ENCODE assay signal across 29 cellular contexts in genomic region chr6:132475925-132476324, GRCh38.
"Had no signal": no experiment of that assay in that cellular context is flagged by ENCODE, and none has a peak within 500 bp of the region (broad histone marks: within the 10 kb centered on the region; RNA-seq: fewer than 3 reads in every experiment).

No MANE protein-coding gene starts in this region.

- H3K36me3 Mint-ChIP-seq: activated naive CD4-positive, alpha-beta T cell treated with anti-CD3 and anti-CD28 coated beads, Interleukin-2, amount 50 U/mL, for 72 hours; WTC11 had no signal

- H3K27ac ChIP-seq: ascending aorta, body of pancreas, SJSA1 had no signal

- H3K4me3 ChIP-seq: ascending aorta, body of pancreas, SJSA1 had no signal

- H3K27ac Mint-ChIP-seq: activated CD4-positive, alpha-beta memory T cell treated with anti-CD3 and anti-CD28 coated beads for 36 hours; activated CD4-positive, alpha-beta T cell treated with anti-CD3 and anti-CD28 coated beads, Interleukin-2, amount 10 ng/mL, durations not matched to agents 7 days and 5 days; activated naive CD4-positive, alpha-beta T cell treated with anti-CD3 and anti-CD28 coated beads, Interleukin-2, amount 50 U/mL, for 72 hours; activated naive CD8-positive, alpha-beta T cell treated with anti-CD3 and anti-CD28 coated beads, Interleukin-2, amount 50 U/mL, for 24 hours; T-helper 17 cell; WTC11 had no signal

- H3K4me1 Mint-ChIP-seq: WTC11 had no signal

- DNase-seq: activated CD4-positive, alpha-beta memory T cell treated with anti-CD3 and anti-CD28 coated beads for 36 hours; activated CD4-positive, alpha-beta T cell treated with anti-CD3 and anti-CD28 coated beads, Interleukin-2, amount 10 ng/mL, durations not matched to agents 7 days and 5 days; activated CD8-positive, alpha-beta memory T cell treated with anti-CD3 and anti-CD28 coated beads for 24 hours; activated effector memory CD4-positive, alpha-beta T cell treated with anti-CD3 and anti-CD28 coated beads, Interleukin-2, amount 50 U/mL, for 16 hours; activated naive CD4-positive, alpha-beta T cell treated with Interleukin-2 at 50 U/mL for 16 hours; activated naive CD8-positive, alpha-beta T cell treated with anti-CD3 and anti-CD28 coated beads, Interleukin-2, amount 50 U/mL, for 24 hours; activated T-cell treated with anti-CD3 and anti-CD28 coated beads, Interleukin-2, amount 50 U/mL, for 4 hours; amniotic stem cell; body of pancreas; central memory CD4-positive, alpha-beta T cell; Karpas-422; MM.1S; NCI-H1105; NCI-H1436; NCI-H187; NCI-H2081; NCI-H446 treated with DMSO at 0.1 percent for 48 hours; NCI-H526; NCI-H82; RPMI8226; T-helper 17 cell; T-helper 9 cell had no signal

- H3K9me3 Mint-ChIP-seq: activated CD4-positive, alpha-beta memory T cell treated with anti-CD3 and anti-CD28 coated beads for 36 hours; activated CD4-positive, alpha-beta T cell treated with anti-CD3 and anti-CD28 coated beads, Interleukin-2, amount 10 ng/mL, durations not matched to agents 7 days and 5 days; activated naive CD4-positive, alpha-beta T cell treated with anti-CD3 and anti-CD28 coated beads, Interleukin-2, amount 50 U/mL, for 72 hours; activated naive CD8-positive, alpha-beta T cell treated with anti-CD3 and anti-CD28 coated beads, Interleukin-2, amount 50 U/mL, for 24 hours; activated T-cell treated with anti-CD3 and anti-CD28 coated beads, Interleukin-2, amount 50 U/mL, for 4 hours; WTC11 had no signal

- H3K27me3 Mint-ChIP-seq: activated CD4-positive, alpha-beta memory T cell treated with anti-CD3 and anti-CD28 coated beads for 36 hours; activated CD4-positive, alpha-beta T cell treated with anti-CD3 and anti-CD28 coated beads, Interleukin-2, amount 10 ng/mL, durations not matched to agents 7 days and 5 days; activated naive CD8-positive, alpha-beta T cell treated with anti-CD3 and anti-CD28 coated beads, Interleukin-2, amount 50 U/mL, for 24 hours; T-helper 17 cell had no signal

- ATAC-seq: activated naive CD4-positive, alpha-beta T cell treated with anti-CD3 and anti-CD28 coated beads, Interleukin-2, amount 50 U/mL, for 72 hours; activated naive CD8-positive, alpha-beta T cell treated with anti-CD3 and anti-CD28 coated beads, Interleukin-2, amount 50 U/mL, for 24 hours; activated T-cell treated with anti-CD3 and anti-CD28 coated beads, Interleukin-2, amount 50 U/mL, for 4 hours; body of pancreas; Right ventricle myocardium inferior; SK-N-SH treated with all-trans-retinoic acid at 6 μM for 48 hours; T-helper 17 cell; WTC11 had no signal

- H3K4me3 Mint-ChIP-seq: activated CD4-positive, alpha-beta memory T cell treated with anti-CD3 and anti-CD28 coated beads for 36 hours; activated CD4-positive, alpha-beta T cell treated with anti-CD3 and anti-CD28 coated beads, Interleukin-2, amount 10 ng/mL, durations not matched to agents 7 days and 5 days; activated naive CD8-positive, alpha-beta T cell treated with anti-CD3 and anti-CD28 coated beads, Interleukin-2, amount 50 U/mL, for 24 hours; activated T-cell treated with anti-CD3 and anti-CD28 coated beads, Interleukin-2, amount 50 U/mL, for 4 hours; T-helper 17 cell; WTC11 had no signal

- H3K9me3 ChIP-seq: ascending aorta, body of pancreas, SJSA1 had no signal

- FAIRE-seq: bronchial epithelial cell had no signal

- H3K27me3 ChIP-seq: ascending aorta, body of pancreas, SJSA1 had no signal

- H3K4me1 ChIP-seq: ascending aorta, body of pancreas, SJSA1 had no signal
